22 cellular contexts compared by ENCODE assay signal in the genomic region with DNA sequence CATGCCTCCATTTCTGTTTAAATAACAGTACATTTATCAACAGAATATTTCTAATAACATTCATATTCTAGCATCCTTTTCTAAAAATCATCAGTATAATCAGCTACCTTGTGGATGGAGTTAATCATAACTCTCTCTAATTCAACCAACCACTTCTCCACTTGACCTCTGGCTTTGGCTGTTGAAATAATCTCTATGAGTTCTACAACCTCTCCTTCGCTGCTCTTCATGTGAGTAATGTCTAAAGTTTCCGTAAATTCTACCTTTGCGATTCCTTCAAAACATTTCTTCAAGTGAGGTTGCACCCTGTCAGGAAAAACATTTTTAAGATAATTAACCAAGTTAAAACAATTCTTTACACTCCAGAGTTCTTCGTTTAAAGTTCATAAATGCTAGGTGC.
"Had no signal": no experiment of that assay in that cellular context is flagged by ENCODE, and none has a peak within 500 bp of the region (broad histone marks: within the 10 kb centered on the region; RNA-seq: fewer than 3 reads in every experiment).

No MANE protein-coding gene starts in this region.

- H3K9me3 ChIP-seq: esophagus muscularis mucosa, gastroesophageal sphincter, lower lobe of right lung had no signal

- H3K4me3 ChIP-seq: coronary artery, dorsolateral prefrontal cortex, esophagus muscularis mucosa, gastroesophageal sphincter, heart left ventricle, hepatocyte, lower lobe of right lung had no signal

- H3K36me3 ChIP-seq: esophagus muscularis mucosa, gastroesophageal sphincter, heart left ventricle, lower lobe of right lung had no signal

- H3K4me2 ChIP-seq: hepatocyte had no signal

- H3K79me2 ChIP-seq: hepatocyte had no signal

- H3K27ac ChIP-seq: coronary artery, dorsolateral prefrontal cortex, esophagus muscularis mucosa, foreskin keratinocyte, gastroesophageal sphincter, heart left ventricle, hepatocyte, lower lobe of right lung had no signal

- H3K27me3 ChIP-seq: dorsolateral prefrontal cortex, esophagus muscularis mucosa, foreskin keratinocyte, gastroesophageal sphincter, heart left ventricle, hepatocyte had no signal

- H2AFZ ChIP-seq: hepatocyte had no signal

- DNase-seq: dermis blood vessel endothelial cell; dorsolateral prefrontal cortex; effector CD4-positive, alpha-beta T cell; effector memory CD4-positive, alpha-beta T cell; foreskin keratinocyte; heart left ventricle; hypothalamus; immature natural killer cell; islet precursor cell; kidney; kidney glomerular epithelial cell; left colon; left ventricle myocardium superior; lower lobe of right lung; mammary epithelial cell; mesendoderm; midbrain had no signal

- H3K4me1 ChIP-seq: esophagus muscularis mucosa, foreskin keratinocyte, gastroesophageal sphincter, heart left ventricle, lower lobe of right lung had no signal

- ATAC-seq: foreskin keratinocyte, gastroesophageal sphincter, heart left ventricle, left colon, left lobe of liver, left ventricle myocardium superior, lower lobe of right lung had no signal
